ENCODE assay signal across 1 cellular context in the genomic region with DNA sequence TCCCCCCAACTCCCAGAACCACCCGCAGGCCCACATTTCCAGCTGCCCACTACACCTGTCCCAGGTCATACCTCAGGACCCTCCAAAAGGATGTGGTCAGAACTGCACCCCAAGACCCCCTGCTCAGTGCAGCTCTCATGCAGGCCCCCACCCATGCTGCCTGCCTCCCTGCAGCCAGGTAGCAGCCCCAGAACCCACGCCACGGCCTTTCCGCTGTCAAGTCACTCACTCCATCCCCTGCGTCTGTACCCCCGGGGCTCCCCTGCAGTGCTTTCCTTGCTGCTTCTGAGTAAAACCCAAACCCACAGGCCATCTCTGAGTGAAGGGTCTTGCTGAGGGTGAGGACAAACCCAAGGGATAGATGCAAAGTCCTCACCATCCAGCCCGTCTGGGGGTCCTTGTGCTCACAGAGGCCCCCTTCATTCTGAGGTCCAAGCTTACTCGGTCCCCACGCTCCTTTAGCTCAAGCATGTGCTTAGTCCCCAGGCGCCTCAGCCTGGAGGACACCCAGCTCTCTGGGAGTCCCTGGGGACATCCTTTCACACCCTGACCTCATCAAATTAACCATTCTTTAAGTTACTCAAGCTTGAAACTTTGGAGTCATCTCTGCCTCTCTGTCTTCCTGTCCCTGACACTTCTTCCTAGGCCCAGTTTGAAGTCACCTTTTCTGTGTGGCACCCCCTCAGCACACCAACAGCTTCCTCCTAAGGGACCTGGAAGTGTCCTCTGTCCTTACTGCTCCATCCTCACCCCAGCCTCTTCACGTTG.
TF ChIP-seq lines count a peak whose summit lies in the region.

No MANE protein-coding gene starts in this region.

TF ChIP-seq in GM12878, 131 proteins besides CTCF, POLR2A, EP300 and RAD21 (continued from another document and continues in another):
- TF ChIP-seq, protein P1, sequence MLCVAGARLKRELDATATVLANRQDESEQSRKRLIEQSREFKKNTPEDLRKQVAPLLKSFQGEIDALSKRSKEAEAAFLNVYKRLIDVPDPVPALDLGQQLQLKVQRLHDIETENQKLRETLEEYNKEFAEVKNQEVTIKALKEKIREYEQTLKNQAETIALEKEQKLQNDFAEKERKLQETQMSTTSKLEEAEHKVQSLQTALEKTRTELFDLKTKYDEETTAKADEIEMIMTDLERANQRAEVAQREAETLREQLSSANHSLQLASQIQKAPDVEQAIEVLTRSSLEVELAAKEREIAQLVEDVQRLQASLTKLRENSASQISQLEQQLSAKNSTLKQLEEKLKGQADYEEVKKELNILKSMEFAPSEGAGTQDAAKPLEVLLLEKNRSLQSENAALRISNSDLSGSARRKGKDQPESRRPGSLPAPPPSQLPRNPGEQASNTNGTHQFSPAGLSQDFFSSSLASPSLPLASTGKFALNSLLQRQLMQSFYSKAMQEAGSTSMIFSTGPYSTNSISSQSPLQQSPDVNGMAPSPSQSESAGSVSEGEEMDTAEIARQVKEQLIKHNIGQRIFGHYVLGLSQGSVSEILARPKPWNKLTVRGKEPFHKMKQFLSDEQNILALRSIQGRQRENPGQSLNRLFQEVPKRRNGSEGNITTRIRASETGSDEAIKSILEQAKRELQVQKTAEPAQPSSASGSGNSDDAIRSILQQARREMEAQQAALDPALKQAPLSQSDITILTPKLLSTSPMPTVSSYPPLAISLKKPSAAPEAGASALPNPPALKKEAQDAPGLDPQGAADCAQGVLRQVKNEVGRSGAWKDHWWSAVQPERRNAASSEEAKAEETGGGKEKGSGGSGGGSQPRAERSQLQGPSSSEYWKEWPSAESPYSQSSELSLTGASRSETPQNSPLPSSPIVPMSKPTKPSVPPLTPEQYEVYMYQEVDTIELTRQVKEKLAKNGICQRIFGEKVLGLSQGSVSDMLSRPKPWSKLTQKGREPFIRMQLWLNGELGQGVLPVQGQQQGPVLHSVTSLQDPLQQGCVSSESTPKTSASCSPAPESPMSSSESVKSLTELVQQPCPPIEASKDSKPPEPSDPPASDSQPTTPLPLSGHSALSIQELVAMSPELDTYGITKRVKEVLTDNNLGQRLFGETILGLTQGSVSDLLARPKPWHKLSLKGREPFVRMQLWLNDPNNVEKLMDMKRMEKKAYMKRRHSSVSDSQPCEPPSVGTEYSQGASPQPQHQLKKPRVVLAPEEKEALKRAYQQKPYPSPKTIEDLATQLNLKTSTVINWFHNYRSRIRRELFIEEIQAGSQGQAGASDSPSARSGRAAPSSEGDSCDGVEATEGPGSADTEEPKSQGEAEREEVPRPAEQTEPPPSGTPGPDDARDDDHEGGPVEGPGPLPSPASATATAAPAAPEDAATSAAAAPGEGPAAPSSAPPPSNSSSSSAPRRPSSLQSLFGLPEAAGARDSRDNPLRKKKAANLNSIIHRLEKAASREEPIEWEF (IDR thresholded peaks at IDR 0.05; ENCODE audit: insufficient replicate concordance, low read depth, low read length): peak; percentile 80
- TF ChIP-seq ZNF622 (IDR thresholded peaks at IDR 0.05) (no peak), WRNIP1 (IDR thresholded peaks at IDR 0.05; ENCODE audit: borderline replicate concordance, low read depth, low read length) (no peak), CEBPB (IDR thresholded peaks at IDR 0.05; ENCODE audit: borderline replicate concordance in 1 of 2, low read depth in 2 of 2, low read length in 2 of 2) (no peak), NRF1 (conservative IDR thresholded peaks at IDR 0.05; ENCODE audit: low read depth, low read length) (no peak), TAF1 (IDR thresholded peaks at IDR 0.05; ENCODE audit: borderline replicate concordance, low read depth, low read length) (no peak), FOXK2 (IDR thresholded peaks at IDR 0.05) (no peak), GABPA (IDR thresholded peaks at IDR 0.05; ENCODE audit: low read depth) (peak; percentile 57; the same call in 1 of the 2 replicates), NR2C2 (IDR thresholded peaks at IDR 0.05; ENCODE audit: borderline replicate concordance, control insufficient read depth, insufficient read length, low read depth) (no peak), RELA (IDR thresholded peaks at IDR 0.05; ENCODE audit: borderline replicate concordance, partially characterized antibody) (peak; percentile 58), SMAD1 (IDR thresholded peaks at IDR 0.05; ENCODE audit: low read depth, partially characterized antibody) (peak; percentile 43), POU2F2 (IDR thresholded peaks at IDR 0.05; ENCODE audit: borderline replicate concordance, low read depth, low read length) (peak; percentile 85; the same call in 2 of the 3 replicates), POLR2AphosphoS2 (IDR thresholded peaks at IDR 0.05; ENCODE audit: low read depth, low read length) (no peak), TCF12 (IDR thresholded peaks at IDR 0.05; ENCODE audit: low read depth, low read length) (peak; percentile 62; the same call in 1 of the 2 replicates), EGR1 (IDR thresholded peaks at IDR 0.05; ENCODE audit: borderline replicate concordance in 1 of 2, low read depth in 2 of 2, low read length in 2 of 2) (0 out of 3 replicates have a peak, but pooled peaks of 1 of the 2 experiments have one; percentile 39), SUZ12 (IDR thresholded peaks at IDR 0.05; ENCODE audit: unreplicated experiment) (no peak), SIX5 (IDR thresholded peaks at IDR 0.05; ENCODE audit: low read depth, low read length, severe bottlenecking) (no peak), YBX1 (IDR thresholded peaks at IDR 0.05) (0 out of 2 replicates have a peak, but pooled peaks have one; percentile 72), CREM (IDR thresholded peaks at IDR 0.05; ENCODE audit: low read depth) (peak; percentile 69), NFYA (IDR thresholded peaks at IDR 0.05; ENCODE audit: borderline replicate concordance, low read depth, low read length) (no peak), SREBF2 (IDR thresholded peaks at IDR 0.05; ENCODE audit: low read length) (no peak), IKZF2 (IDR thresholded peaks at IDR 0.05) (peak; percentile 95), SPI1 (IDR thresholded peaks at IDR 0.05; ENCODE audit: borderline replicate concordance, insufficient read depth, low read depth, low read length) (peak; percentile 5; the same call in 1 of the 2 replicates), BACH1 (IDR thresholded peaks at IDR 0.05; ENCODE audit: borderline replicate concordance) (peak; percentile 36; the same call in 1 of the 2 replicates)
- TF ChIP-seq, protein P2, sequence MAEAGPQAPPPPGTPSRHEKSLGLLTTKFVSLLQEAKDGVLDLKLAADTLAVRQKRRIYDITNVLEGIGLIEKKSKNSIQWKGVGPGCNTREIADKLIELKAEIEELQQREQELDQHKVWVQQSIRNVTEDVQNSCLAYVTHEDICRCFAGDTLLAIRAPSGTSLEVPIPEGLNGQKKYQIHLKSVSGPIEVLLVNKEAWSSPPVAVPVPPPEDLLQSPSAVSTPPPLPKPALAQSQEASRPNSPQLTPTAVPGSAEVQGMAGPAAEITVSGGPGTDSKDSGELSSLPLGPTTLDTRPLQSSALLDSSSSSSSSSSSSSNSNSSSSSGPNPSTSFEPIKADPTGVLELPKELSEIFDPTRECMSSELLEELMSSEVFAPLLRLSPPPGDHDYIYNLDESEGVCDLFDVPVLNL (IDR thresholded peaks at IDR 0.05; ENCODE audit: low read depth, low read length): 0 out of 2 replicates have a peak, but pooled peaks have one; percentile 23
- TF ChIP-seq, protein P3, sequence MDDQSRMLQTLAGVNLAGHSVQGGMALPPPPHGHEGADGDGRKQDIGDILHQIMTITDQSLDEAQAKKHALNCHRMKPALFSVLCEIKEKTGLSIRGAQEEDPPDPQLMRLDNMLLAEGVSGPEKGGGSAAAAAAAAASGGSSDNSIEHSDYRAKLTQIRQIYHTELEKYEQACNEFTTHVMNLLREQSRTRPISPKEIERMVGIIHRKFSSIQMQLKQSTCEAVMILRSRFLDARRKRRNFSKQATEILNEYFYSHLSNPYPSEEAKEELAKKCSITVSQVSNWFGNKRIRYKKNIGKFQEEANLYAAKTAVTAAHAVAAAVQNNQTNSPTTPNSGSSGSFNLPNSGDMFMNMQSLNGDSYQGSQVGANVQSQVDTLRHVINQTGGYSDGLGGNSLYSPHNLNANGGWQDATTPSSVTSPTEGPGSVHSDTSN (IDR thresholded peaks at IDR 0.05; ENCODE audit: insufficient replicate concordance, low read depth, low read length): no peak
- TF ChIP-seq, protein P4, sequence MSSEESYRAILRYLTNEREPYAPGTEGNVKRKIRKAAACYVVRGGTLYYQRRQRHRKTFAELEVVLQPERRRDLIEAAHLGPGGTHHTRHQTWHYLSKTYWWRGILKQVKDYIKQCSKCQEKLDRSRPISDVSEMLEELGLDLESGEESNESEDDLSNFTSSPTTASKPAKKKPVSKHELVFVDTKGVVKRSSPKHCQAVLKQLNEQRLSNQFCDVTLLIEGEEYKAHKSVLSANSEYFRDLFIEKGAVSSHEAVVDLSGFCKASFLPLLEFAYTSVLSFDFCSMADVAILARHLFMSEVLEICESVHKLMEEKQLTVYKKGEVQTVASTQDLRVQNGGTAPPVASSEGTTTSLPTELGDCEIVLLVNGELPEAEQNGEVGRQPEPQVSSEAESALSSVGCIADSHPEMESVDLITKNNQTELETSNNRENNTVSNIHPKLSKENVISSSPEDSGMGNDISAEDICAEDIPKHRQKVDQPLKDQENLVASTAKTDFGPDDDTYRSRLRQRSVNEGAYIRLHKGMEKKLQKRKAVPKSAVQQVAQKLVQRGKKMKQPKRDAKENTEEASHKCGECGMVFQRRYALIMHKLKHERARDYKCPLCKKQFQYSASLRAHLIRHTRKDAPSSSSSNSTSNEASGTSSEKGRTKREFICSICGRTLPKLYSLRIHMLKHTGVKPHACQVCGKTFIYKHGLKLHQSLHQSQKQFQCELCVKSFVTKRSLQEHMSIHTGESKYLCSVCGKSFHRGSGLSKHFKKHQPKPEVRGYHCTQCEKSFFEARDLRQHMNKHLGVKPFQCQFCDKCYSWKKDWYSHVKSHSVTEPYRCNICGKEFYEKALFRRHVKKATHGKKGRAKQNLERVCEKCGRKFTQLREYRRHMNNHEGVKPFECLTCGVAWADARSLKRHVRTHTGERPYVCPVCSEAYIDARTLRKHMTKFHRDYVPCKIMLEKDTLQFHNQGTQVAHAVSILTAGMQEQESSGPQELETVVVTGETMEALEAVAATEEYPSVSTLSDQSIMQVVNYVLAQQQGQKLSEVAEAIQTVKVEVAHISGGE (CRISPR knock-in tag; IDR thresholded peaks at IDR 0.05): no peak
- TF ChIP-seq, protein P5, sequence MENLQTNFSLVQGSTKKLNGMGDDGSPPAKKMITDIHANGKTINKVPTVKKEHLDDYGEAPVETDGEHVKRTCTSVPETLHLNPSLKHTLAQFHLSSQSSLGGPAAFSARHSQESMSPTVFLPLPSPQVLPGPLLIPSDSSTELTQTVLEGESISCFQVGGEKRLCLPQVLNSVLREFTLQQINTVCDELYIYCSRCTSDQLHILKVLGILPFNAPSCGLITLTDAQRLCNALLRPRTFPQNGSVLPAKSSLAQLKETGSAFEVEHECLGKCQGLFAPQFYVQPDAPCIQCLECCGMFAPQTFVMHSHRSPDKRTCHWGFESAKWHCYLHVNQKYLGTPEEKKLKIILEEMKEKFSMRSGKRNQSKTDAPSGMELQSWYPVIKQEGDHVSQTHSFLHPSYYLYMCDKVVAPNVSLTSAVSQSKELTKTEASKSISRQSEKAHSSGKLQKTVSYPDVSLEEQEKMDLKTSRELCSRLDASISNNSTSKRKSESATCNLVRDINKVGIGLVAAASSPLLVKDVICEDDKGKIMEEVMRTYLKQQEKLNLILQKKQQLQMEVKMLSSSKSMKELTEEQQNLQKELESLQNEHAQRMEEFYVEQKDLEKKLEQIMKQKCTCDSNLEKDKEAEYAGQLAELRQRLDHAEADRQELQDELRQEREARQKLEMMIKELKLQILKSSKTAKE (IDR thresholded peaks at IDR 0.05; ENCODE audit: low read depth, poor library complexity, severe bottlenecking): peak; percentile 72
- TF ChIP-seq, protein P6, sequence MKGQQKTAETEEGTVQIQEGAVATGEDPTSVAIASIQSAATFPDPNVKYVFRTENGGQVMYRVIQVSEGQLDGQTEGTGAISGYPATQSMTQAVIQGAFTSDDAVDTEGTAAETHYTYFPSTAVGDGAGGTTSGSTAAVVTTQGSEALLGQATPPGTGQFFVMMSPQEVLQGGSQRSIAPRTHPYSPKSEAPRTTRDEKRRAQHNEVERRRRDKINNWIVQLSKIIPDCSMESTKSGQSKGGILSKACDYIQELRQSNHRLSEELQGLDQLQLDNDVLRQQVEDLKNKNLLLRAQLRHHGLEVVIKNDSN (IDR thresholded peaks at IDR 0.05; ENCODE audit: borderline replicate concordance, extremely low read length, insufficient read depth, low read depth, low read length): no peak
- TF ChIP-seq, protein P7, sequence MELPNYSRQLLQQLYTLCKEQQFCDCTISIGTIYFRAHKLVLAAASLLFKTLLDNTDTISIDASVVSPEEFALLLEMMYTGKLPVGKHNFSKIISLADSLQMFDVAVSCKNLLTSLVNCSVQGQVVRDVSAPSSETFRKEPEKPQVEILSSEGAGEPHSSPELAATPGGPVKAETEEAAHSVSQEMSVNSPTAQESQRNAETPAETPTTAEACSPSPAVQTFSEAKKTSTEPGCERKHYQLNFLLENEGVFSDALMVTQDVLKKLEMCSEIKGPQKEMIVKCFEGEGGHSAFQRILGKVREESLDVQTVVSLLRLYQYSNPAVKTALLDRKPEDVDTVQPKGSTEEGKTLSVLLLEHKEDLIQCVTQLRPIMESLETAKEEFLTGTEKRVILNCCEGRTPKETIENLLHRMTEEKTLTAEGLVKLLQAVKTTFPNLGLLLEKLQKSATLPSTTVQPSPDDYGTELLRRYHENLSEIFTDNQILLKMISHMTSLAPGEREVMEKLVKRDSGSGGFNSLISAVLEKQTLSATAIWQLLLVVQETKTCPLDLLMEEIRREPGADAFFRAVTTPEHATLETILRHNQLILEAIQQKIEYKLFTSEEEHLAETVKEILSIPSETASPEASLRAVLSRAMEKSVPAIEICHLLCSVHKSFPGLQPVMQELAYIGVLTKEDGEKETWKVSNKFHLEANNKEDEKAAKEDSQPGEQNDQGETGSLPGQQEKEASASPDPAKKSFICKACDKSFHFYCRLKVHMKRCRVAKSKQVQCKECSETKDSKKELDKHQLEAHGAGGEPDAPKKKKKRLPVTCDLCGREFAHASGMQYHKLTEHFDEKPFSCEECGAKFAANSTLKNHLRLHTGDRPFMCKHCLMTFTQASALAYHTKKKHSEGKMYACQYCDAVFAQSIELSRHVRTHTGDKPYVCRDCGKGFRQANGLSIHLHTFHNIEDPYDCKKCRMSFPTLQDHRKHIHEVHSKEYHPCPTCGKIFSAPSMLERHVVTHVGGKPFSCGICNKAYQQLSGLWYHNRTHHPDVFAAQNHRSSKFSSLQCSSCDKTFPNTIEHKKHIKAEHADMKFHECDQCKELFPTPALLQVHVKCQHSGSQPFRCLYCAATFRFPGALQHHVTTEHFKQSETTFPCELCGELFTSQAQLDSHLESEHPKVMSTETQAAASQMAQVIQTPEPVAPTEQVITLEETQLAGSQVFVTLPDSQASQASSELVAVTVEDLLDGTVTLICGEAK (IDR thresholded peaks at IDR 0.05; ENCODE audit: borderline replicate concordance): no peak
- TF ChIP-seq, protein P8, sequence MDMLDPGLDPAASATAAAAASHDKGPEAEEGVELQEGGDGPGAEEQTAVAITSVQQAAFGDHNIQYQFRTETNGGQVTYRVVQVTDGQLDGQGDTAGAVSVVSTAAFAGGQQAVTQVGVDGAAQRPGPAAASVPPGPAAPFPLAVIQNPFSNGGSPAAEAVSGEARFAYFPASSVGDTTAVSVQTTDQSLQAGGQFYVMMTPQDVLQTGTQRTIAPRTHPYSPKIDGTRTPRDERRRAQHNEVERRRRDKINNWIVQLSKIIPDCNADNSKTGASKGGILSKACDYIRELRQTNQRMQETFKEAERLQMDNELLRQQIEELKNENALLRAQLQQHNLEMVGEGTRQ (IDR thresholded peaks at IDR 0.05; ENCODE audit: borderline replicate concordance, low read depth, low read length): no peak
